In the genomic region with DNA sequence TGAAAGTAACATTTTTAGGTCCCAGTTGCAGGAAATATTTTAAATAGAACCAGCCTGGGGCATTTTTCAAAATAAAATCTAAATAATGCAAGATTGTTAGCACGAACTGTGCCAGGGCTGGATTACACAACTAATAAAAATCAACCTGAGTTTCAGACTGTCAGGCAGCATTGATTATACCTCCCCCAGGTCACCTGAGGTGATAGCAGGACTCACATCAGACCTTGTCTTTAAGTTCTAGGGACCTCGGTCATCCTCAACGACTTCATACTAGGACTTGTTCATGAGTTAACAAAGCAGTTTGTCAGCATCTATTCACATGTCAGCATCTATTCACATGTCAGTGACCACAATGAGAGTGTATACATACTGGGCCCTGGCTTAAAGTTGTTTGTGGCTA, we compare ENCODE assay signal across 9 cellular contexts. TPM values are rescaled to one million over a fixed set of nuclear protein-coding genes. Genes with fewer than 3 reads are reported as not detected.
"Had no signal": no experiment of that assay in that cellular context is flagged by ENCODE, and none has a peak within 500 bp of the region (broad histone marks: within the 10 kb centered on the region; RNA-seq: fewer than 3 reads in every experiment).

No MANE protein-coding gene starts in this region.

- H3K4me2 ChIP-seq: GM23338 had no signal

- H3K9me3 Mint-ChIP-seq: GM23338, HFFc6 had no signal

- H3K4me3 Mint-ChIP-seq: GM23338, HFFc6 had no signal

- H3K36me3 ChIP-seq: HAP-1 had no signal

- H3K9me3 ChIP-seq: HAP-1 had no signal

- ATAC-seq: GM23338, HCT116, K562 had no signal

- H3K4me3 ChIP-seq: GM23338, HAP-1, K562 had no signal

- H2AFZ ChIP-seq: GM23338 had no signal

- H3K27ac Mint-ChIP-seq: GM23338, HFFc6 had no signal

- DNase-seq: H7, HFFc6, IMR-90 had no signal

RNA-seq across cellular contexts. Expression of a gene that starts 8.7 kb away (rescaled TPM):
- total RNA-seq: H4, H7, HFFc6, HT-29, IMR-90, K562 had no signal
